Comparison of ENCODE assay signal across 21 cellular contexts in genomic region chr2:219350215-219350937, GRCh38. TPM values are rescaled to one million over a fixed set of nuclear protein-coding genes. Genes with fewer than 3 reads are reported as not detected.
DNase-seq lines count a peak whose midpoint lies in the region; ATAC-seq and TF ChIP-seq lines count a peak whose summit lies in the region.
"Had no signal": no experiment of that assay in that cellular context is flagged by ENCODE, and none has a peak within 500 bp of the region (broad histone marks: within the 10 kb centered on the region; RNA-seq: fewer than 3 reads in every experiment).

No MANE protein-coding gene starts in this region.

- no peaks in the 10 kb centered on the region; the same call in 1 of the 2 replicates for H3K9me1 ChIP-seq in IMR-90 (ENCODE audit: insufficient read depth, low read length)

- H3K79me1 ChIP-seq in IMR-90 (ENCODE audit: low read depth in 1 of 2, low read length in 2 of 2) = no peaks in the 10 kb centered on the region

- no peaks in the 10 kb centered on the region for H3K4me1 ChIP-seq in IMR-90 (ENCODE audit: control insufficient read depth, insufficient read depth, low read length)
- H3K4me1 ChIP-seq in ectodermal cell (ENCODE audit: control insufficient read depth, insufficient read depth, low read length) = peaks cover 22% of the 10 kb centered on the region
- H3K4me1 ChIP-seq: ascending aorta, upper lobe of right lung had no signal

- TF ChIP-seq POLR2A in IMR-90 (IDR thresholded peaks at IDR 0.05; ENCODE audit: low read depth, low read length) = no peak

- no peak overlapping the region for H3K14ac ChIP-seq in IMR-90 (replicated peaks; ENCODE audit: low read depth, low read length)

- H3K27me3 ChIP-seq in IMR-90 (ENCODE audit: control insufficient read depth, insufficient read depth, low read length) (peaks cover 27% of the 10 kb centered on the region), ectodermal cell (ENCODE audit: control insufficient read depth, insufficient read depth, low read length, poor library complexity, severe bottlenecking) (peaks cover 10% of the 10 kb centered on the region)
- H3K27me3 ChIP-seq: ascending aorta had no signal

- in situ Hi-C loops in IMR-90 (cut with MboI; ENCODE audit: low sequenced_read_pairs) = no loop called here

- H4K5ac ChIP-seq in IMR-90 (ENCODE audit: low read depth, low read length) = no peak overlapping the region

- H3K18ac ChIP-seq in IMR-90 (ENCODE audit: low read depth, low read length) = no peak overlapping the region

- TF ChIP-seq CTCF in AG09319 (IDR thresholded peaks at IDR 0.05; ENCODE audit: low read depth, low read length) = no peak
- TF ChIP-seq CTCF in IMR-90 (conservative IDR thresholded peaks at IDR 0.05; ENCODE audit: low read depth, low read length) = no peak

- no peak overlapping the region for H2BK20ac ChIP-seq in IMR-90 (ENCODE audit: low read depth, low read length)

- POLR2A ChIA-PET in IMR-90 (lab: Charles Lee; ENCODE audit: unreplicated experiment) = no interaction called here

- no peak overlapping the region for H3K9ac ChIP-seq in IMR-90 (ENCODE audit: low read depth, low read length)

- H3K4ac ChIP-seq in IMR-90 (ENCODE audit: low read depth, low read length) = no peak overlapping the region

- H2BK5ac ChIP-seq in IMR-90 (ENCODE audit: low read depth, low read length, poor library complexity, severe bottlenecking) = no peak overlapping the region

- intact Hi-C loops in IMR-90 (cut with micrococcal nuclease) = no loop called here

- BruUV-seq in IMR-90 (replicated peaks; lab: Mats Ljungman, UMichigan) = no TSS peak

- H3K56ac ChIP-seq in IMR-90 (ENCODE audit: extremely low read depth, insufficient read depth, low read length) = no peak overlapping the region

- H3K4me2 ChIP-seq in IMR-90 (ENCODE audit: low read depth, low read length) = no peak overlapping the region
- H3K4me2 ChIP-seq: smooth muscle cell had no signal

- no peak overlapping the region for H2AK9ac ChIP-seq in IMR-90 (replicated peaks; ENCODE audit: low read depth, low read length, poor library complexity)

- TF ChIP-seq RAD21 in IMR-90 (IDR thresholded peaks at IDR 0.05; ENCODE audit: low read length) = no peak

- H3K36me3 ChIP-seq in IMR-90 (ENCODE audit: control insufficient read depth, insufficient read depth, low read length) (no peaks in the 10 kb centered on the region), ectodermal cell (ENCODE audit: control insufficient read depth, insufficient read depth, low read length) (no peaks in the 10 kb centered on the region)
- H3K36me3 ChIP-seq: ascending aorta, upper lobe of right lung had no signal

- H2AFZ ChIP-seq in IMR-90 (replicated peaks; ENCODE audit: low read length, poor library complexity) = peak overlapping the region; percentile 56

- peak; percentile 64 for ATAC-seq in IMR-90 (ENCODE audit: low read depth)
- ATAC-seq in HG03045 (IDR thresholded peaks at IDR 0.05; ENCODE audit: unreplicated experiment) = no peak
- ATAC-seq in HG02970 (IDR thresholded peaks at IDR 0.05; ENCODE audit: low FRiP score, unreplicated experiment) = no peak
- ATAC-seq: left colon, upper lobe of right lung had no signal

- H4K91ac ChIP-seq in IMR-90 (ENCODE audit: insufficient read depth, low read depth, low read length) = 0 out of 2 replicates have a peak overlapping the region, but pooled peaks have one; percentile 19

- CTCF ChIA-PET in IMR-90 (lab: Yijun Ruan, JAX) = interaction anchor here (0.6 to 1.0 kb wide), 2 partner anchors 9 to 72 kb away, joined by 3 read pairs; no protein-coding TSS in a partner anchor

- dilution Hi-C loops in IMR-90 (cut with HindIII; ENCODE audit: low sequenced_read_pairs, unreplicated experiment) = no loop called here

- WGBS in IMR-90 (ENCODE audit: extremely low coverage in 2 of 2, insufficient read length in 1 of 2), 2 experiments = 60% methylated on average over 1 of the region's 6 CpGs; no CpG with 5 or more reads in 1 of the 2 experiments
- 76 to 78% methylated on average over 6 of the region's 6 CpGs for WGBS in ectodermal cell, 2 experiments

- no peak overlapping the region for H2AK5ac ChIP-seq in IMR-90 (ENCODE audit: low read depth, low read length)

- H3K4me3 ChIP-seq in IMR-90 (ENCODE audit: insufficient read depth, low read depth, low read length) (no peak overlapping the region), ectodermal cell (ENCODE audit: insufficient read depth, low read depth, low read length) (no peak overlapping the region)
- H3K4me3 ChIP-seq: ascending aorta, smooth muscle cell, upper lobe of right lung had no signal

- H3K9me3 ChIP-seq in IMR-90 (ENCODE audit: control insufficient read depth, insufficient read depth, low read length) = no peaks in the 10 kb centered on the region
- no peaks in the 10 kb centered on the region for H3K9me3 ChIP-seq in ectodermal cell (ENCODE audit: control insufficient read depth, low read length)
- H3K9me3 ChIP-seq: ascending aorta, upper lobe of right lung had no signal

- 0 out of 2 replicates have a peak overlapping the region, but pooled peaks have one; percentile 25 for H3K23ac ChIP-seq in IMR-90 (ENCODE audit: low read depth, low read length)

- peak overlapping the region in 1 of 2 experiments; percentile 20; a peak in 1 of 4 replicates for H4K8ac ChIP-seq in IMR-90 (ENCODE audit: low read depth in 2 of 2, low read length in 2 of 2)

- no peak overlapping the region; the same call in 1 of the 2 replicates for H3K27ac ChIP-seq in IMR-90 (ENCODE audit: insufficient read depth, low read length)
- H3K27ac ChIP-seq in ectodermal cell (ENCODE audit: insufficient read depth, low read depth, low read length, poor library complexity, severe bottlenecking) = peak overlapping the region; percentile 48
- H3K27ac ChIP-seq: ascending aorta, upper lobe of right lung had no signal

- H2BK15ac ChIP-seq in IMR-90 (ENCODE audit: low read depth, low read length) = no peak overlapping the region

- H2BK120ac ChIP-seq in IMR-90 (ENCODE audit: low read depth, low read length) = no peak overlapping the region

- DNase-seq in AG09319 (ENCODE audit: extremely low read depth, low read depth) (peak; percentile 60), IMR-90 (peak; percentile 71), myocyte (ENCODE audit: low read depth) (peak; percentile 13)
- no peak for DNase-seq in activated CD4-positive, CD25-positive, alpha-beta regulatory T cell treated with anti-CD3 and anti-CD28 coated beads, Interleukin-2, amount 50 U/mL, for 72 hours
- DNase-seq in activated CD8-positive, alpha-beta memory T cell treated with anti-CD3 and anti-CD28 coated beads, Interleukin-2, amount 50 U/mL, for 48 hours = no peak
- DNase-seq: activated CD4-positive, alpha-beta T cell treated with anti-CD3 and anti-CD28 coated beads, Interleukin-2, amount 50 U/mL, for 1 hour; activated CD8-positive, alpha-beta memory T cell treated with anti-CD3 and anti-CD28 coated beads, Interleukin-2, amount 50 U/mL, for 4 hours; activated naive CD4-positive, alpha-beta T cell; left colon; NCI-H1092; NCI-H2029 treated with DMSO at 0.1 percent for 48 hours; stimulated activated CD4-positive, alpha-beta T cell treated with anti-CD3 and anti-CD28 coated beads, Interleukin-4, amount 100 ng/mL, for 24 hours; upper lobe of right lung had no signal

- no peaks in the 10 kb centered on the region for H4K20me1 ChIP-seq in IMR-90 (ENCODE audit: insufficient read depth, low read length)

TF ChIP-seq in IMR-90, 13 proteins besides CTCF, POLR2A, EP300 and RAD21 (continues in another document):
- TF ChIP-seq USF2 (IDR thresholded peaks at IDR 0.05; ENCODE audit: low read depth, low read length) (no peak), BHLHE40 (IDR thresholded peaks at IDR 0.05; ENCODE audit: low read depth, low read length) (no peak), MAFK (IDR thresholded peaks at IDR 0.05; ENCODE audit: low read depth, low read length) (no peak), CEBPB (IDR thresholded peaks at IDR 0.05; ENCODE audit: low read depth, low read length) (no peak), MAZ (IDR thresholded peaks at IDR 0.05; ENCODE audit: borderline replicate concordance, low read depth, low read length) (no peak)

RNA-seq across cellular contexts. Expression of gene RESP18, which starts 17.8 kb away (rescaled TPM):
- not detected in 2 replicates for total RNA-seq in IMR-90 (2012; rRNA removed)
- not detected in 2 replicates for polyA plus RNA-seq in IMR-90 (2012; rRNA removed)
- polyA plus RNA-seq in IMR-90 (2012; cell fraction: cytosol; rRNA removed) = not detected in 2 replicates
- polyA plus RNA-seq in IMR-90 (2012; cell fraction: nucleus; rRNA removed; ENCODE audit: low replicate concordance) = not detected in 2 replicates
- not detected for polyA plus RNA-seq in ectodermal cell (2013, experiment 1 of 4)
- polyA plus RNA-seq in ectodermal cell (2013, experiment 2 of 4) = not detected
- not detected for polyA plus RNA-seq in ectodermal cell (2013, experiment 3 of 4)
- polyA plus RNA-seq in ectodermal cell (2013, experiment 4 of 4) = 0.32 TPM
- total RNA-seq in myocyte = not detected in 2 replicates
- polyA plus RNA-seq in myocyte (2012) = not detected
- total RNA-seq: ascending aorta, glomerular endothelial cell, left colon, NCI-H460, pulmonary artery endothelial cell, smooth muscle cell, upper lobe of right lung had no signal
- polyA plus RNA-seq: smooth muscle cell had no signal

RNA-seq across cellular contexts. Expression of gene DNPEP, which starts 37.3 kb away (rescaled TPM):
- total RNA-seq in IMR-90 (2012; rRNA removed) (74.7 and 89.4 TPM in 2 replicates), myocyte (61.4 and 65.3 TPM in 2 replicates)
- polyA plus RNA-seq in IMR-90 (2012; rRNA removed) = 74.2 and 75.1 TPM in 2 replicates
- 40.9 and 81.3 TPM in 2 replicates for polyA plus RNA-seq in IMR-90 (2012; cell fraction: cytosol; rRNA removed)
- 134 and 230 TPM in 2 replicates for polyA plus RNA-seq in IMR-90 (2012; cell fraction: nucleus; rRNA removed; ENCODE audit: low replicate concordance)
- polyA plus RNA-seq in ectodermal cell (2013, experiment 1 of 4) = 47.8 TPM
- 35.3 TPM for polyA plus RNA-seq in ectodermal cell (2013, experiment 2 of 4)
- 33.0 TPM for polyA plus RNA-seq in ectodermal cell (2013, experiment 3 of 4)
- polyA plus RNA-seq in ectodermal cell (2013, experiment 4 of 4) = 36.0 TPM
- polyA plus RNA-seq in myocyte (2012) = 74.2 TPM

RNA-seq across cellular contexts. Expression of gene PTPRN, which starts 41.2 kb away (rescaled TPM):
- total RNA-seq in IMR-90 (2012; rRNA removed) (4.4 and 5.2 TPM in 2 replicates), myocyte (0.24 and 0.68 TPM in 2 replicates)
- 21.4 and 22.0 TPM in 2 replicates for polyA plus RNA-seq in IMR-90 (2012; rRNA removed)
- polyA plus RNA-seq in IMR-90 (2012; cell fraction: cytosol; rRNA removed) = 16.3 and 28.2 TPM in 2 replicates
- 20.4 and 43.0 TPM in 2 replicates for polyA plus RNA-seq in IMR-90 (2012; cell fraction: nucleus; rRNA removed; ENCODE audit: low replicate concordance)
- 2.9 TPM for polyA plus RNA-seq in ectodermal cell (2013, experiment 1 of 4)
- 1.1 TPM for polyA plus RNA-seq in ectodermal cell (2013, experiment 2 of 4)
- polyA plus RNA-seq in ectodermal cell (2013, experiment 3 of 4) = 1.4 TPM
- 1.8 TPM for polyA plus RNA-seq in ectodermal cell (2013, experiment 4 of 4)
- 0.15 TPM for polyA plus RNA-seq in myocyte (2012)
- total RNA-seq: ascending aorta, pulmonary artery endothelial cell, upper lobe of right lung had no signal

Comparison
In these comparisons a context has a peak if more than half of its experiments do, and no peak if none do; other contexts are left out.
1. DNase-seq: peak in AG09319 (single experiment), IMR-90 (single experiment) and myocyte (single experiment); none in activated CD4-positive, CD25-positive, alpha-beta regulatory T cell treated with anti-CD3 and anti-CD28 coated beads, Interleukin-2, amount 50 U/mL, for 72 hours (single experiment) and activated CD8-positive, alpha-beta memory T cell treated with anti-CD3 and anti-CD28 coated beads, Interleukin-2, amount 50 U/mL, for 48 hours (single experiment).